9 cellular contexts compared by ENCODE assay signal in genomic region chr1:167297222-167298214, GRCh38.
DNase-seq lines count a peak whose midpoint lies in the region; ATAC-seq and TF ChIP-seq lines count a peak whose summit lies in the region.
"Had no signal": no experiment of that assay in that cellular context is flagged by ENCODE, and none has a peak within 500 bp of the region (broad histone marks: within the 10 kb centered on the region; RNA-seq: fewer than 3 reads in every experiment).

No MANE protein-coding gene starts in this region.

- peak; percentile 49 for ATAC-seq in esophagus mucosa
- ATAC-seq in mucosa of descending colon: peak; percentile 98
- no peak for ATAC-seq in GM18861 (IDR thresholded peaks at IDR 0.05; ENCODE audit: unreplicated experiment)

- no peaks in the 10 kb centered on the region for H3K9me3 ChIP-seq in mucosa of descending colon

- H3K4me1 ChIP-seq in mucosa of descending colon (ENCODE audit: low read depth): peaks cover 9% of the 10 kb centered on the region
- H3K4me1 ChIP-seq: BLaER1 had no signal

- H3K36me3 ChIP-seq in mucosa of descending colon (ENCODE audit: low read depth): no peaks in the 10 kb centered on the region
- H3K36me3 ChIP-seq: BLaER1 had no signal

- intact Hi-C loops in mucosa of descending colon (cut with DNase I, micrococcal nuclease): no loop called here

- no peak overlapping the region for H3K4me3 ChIP-seq in mucosa of descending colon
- H3K4me3 ChIP-seq: BLaER1 had no signal

- peak; percentile 85 to 89 for DNase-seq in AML-193 (lab: John Stamatoyannopoulos, UW)
- DNase-seq in NOMO-1 treated with DMSO at 0.1 percent for 48 hours (lab: John Stamatoyannopoulos, UW; ENCODE audit: unreplicated experiment): peak; percentile 90
- DNase-seq in mucosa of descending colon: peak in 2 of 3 donors; percentile 26 to 71
- DNase-seq in stimulated activated CD4-positive, alpha-beta T cell treated with anti-CD3 and anti-CD28 coated beads, Interleukin-15, amount 100 ng/mL, for 24 hours: no peak
- DNase-seq in foreskin melanocyte: no peak
- no peak for DNase-seq in GM13976 (ENCODE audit: low spot score)

- TF ChIP-seq CTCF in mucosa of descending colon (IDR thresholded peaks at IDR 0.05) (no peak), GM13976 (IDR thresholded peaks at IDR 0.05; ENCODE audit: borderline replicate concordance, control extremely low read depth, extremely low read depth, insufficient read depth, missing control alignments) (no peak)

- in situ Hi-C loops in GM13976 (cut with MboI; ENCODE audit: low sequenced_read_pairs, unreplicated experiment): no loop called here

Comparison
In these comparisons a context has a peak if more than half of its experiments do, and no peak if none do; other contexts are left out.
1. DNase-seq: peak in AML-193 (2 of 2), NOMO-1 treated with DMSO at 0.1 percent for 48 hours (single experiment) and mucosa of descending colon (2 of 3); none in stimulated activated CD4-positive, alpha-beta T cell treated with anti-CD3 and anti-CD28 coated beads, Interleukin-15, amount 100 ng/mL, for 24 hours (single experiment), foreskin melanocyte (single experiment) and GM13976 (single experiment).